12 cellular contexts compared by ENCODE assay signal in the genomic region with DNA sequence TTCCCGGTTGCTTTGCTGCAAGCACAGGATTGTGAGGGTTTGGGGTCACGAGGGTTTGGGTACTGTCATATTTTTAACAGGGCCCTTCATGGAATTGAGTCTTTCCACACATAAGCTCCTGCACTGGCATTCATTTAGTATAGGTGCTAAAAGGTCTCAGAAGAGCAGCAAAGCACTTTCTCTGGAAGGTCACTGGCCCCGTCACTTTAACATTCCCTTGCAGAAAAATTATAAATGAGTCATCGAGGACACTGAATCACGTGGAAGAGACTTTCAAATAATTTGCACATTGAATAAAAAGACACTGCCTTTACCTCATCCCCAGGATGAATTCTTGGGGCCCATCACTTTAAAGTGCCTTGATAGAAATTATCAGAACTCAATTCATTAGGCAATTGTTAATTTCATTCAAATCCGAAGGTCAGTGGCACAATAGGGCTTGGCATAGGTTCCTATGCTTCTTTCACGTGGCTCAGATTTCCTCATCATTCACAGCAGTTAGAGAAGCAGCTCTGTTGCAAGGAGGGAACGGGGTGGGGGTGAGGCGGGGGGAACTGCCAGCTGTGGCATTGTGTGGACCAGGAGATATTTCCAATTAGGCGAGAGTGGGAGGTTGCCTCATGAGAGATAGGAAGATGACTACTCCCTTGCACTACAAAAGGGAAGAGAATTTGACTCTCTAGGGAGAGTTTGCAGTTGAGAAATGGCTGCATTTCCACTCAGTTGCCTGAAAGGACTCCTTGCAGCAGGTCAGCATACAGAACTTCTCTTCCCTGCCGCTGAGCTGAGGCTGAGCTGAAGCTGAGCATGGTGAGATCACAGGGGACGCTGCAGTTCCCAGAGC.
DNase-seq lines count a peak whose midpoint lies in the region; ATAC-seq and TF ChIP-seq lines count a peak whose summit lies in the region.
"Had no signal": no experiment of that assay in that cellular context is flagged by ENCODE, and none has a peak within 500 bp of the region (broad histone marks: within the 10 kb centered on the region; RNA-seq: fewer than 3 reads in every experiment).

No MANE protein-coding gene starts in this region.

- H3K9me3 Mint-ChIP-seq in T-cell, result peaks cover 0 to 13% (median 4%) of the 10 kb centered on the region in 3 donors

- no peaks in the 10 kb centered on the region for H3K9me3 ChIP-seq in RWPE2 (ENCODE audit: severe bottlenecking)
- no peaks in the 10 kb centered on the region for H3K9me3 ChIP-seq in psoas muscle
- H3K9me3 ChIP-seq: esophagus squamous epithelium, prostate gland had no signal

- TF ChIP-seq CTCF in RWPE2 (IDR thresholded peaks at IDR 0.05; ENCODE audit: poor library complexity, severe bottlenecking) (no peak), foreskin fibroblast (IDR thresholded peaks at IDR 0.05; ENCODE audit: low read depth, low read length) (no peak), psoas muscle (IDR thresholded peaks at IDR 0.05) (no peak)

- H3K27ac Mint-ChIP-seq in T-cell, result no peak overlapping the region
- H3K27ac Mint-ChIP-seq: IgD-negative memory B cell had no signal

- intact Hi-C loops in psoas muscle (cut with DNase I), result no loop called here

- no peak overlapping the region for H3K4me3 Mint-ChIP-seq in T-cell
- H3K4me3 Mint-ChIP-seq: IgD-negative memory B cell had no signal

- DNase-seq in GF-D8 (lab: John Stamatoyannopoulos, UW) (peak; percentile 42), RWPE2 (ENCODE audit: low spot score) (no peak), foreskin fibroblast (peak; percentile 94 to 96), psoas muscle (peak; percentile 74 to 80), cortex of kidney (lab: John Stamatoyannopoulos, UW) (no peak), ureter (ENCODE audit: low spot score) (no peak), T-cell (no peak)
- DNase-seq: esophagus squamous epithelium, SHP77 had no signal

- 28 to 32% (median 32%) methylated on average over 12 of the region's 12 CpGs for WGBS in psoas muscle, 3 donors

- no peaks in the 10 kb centered on the region for H3K27me3 ChIP-seq in RWPE2 (ENCODE audit: insufficient read depth, poor library complexity, severe bottlenecking)
- H3K27me3 ChIP-seq in psoas muscle (ENCODE audit: insufficient read depth in 3 of 3, low read length in 2 of 3), result no peaks in the 10 kb centered on the region
- H3K27me3 ChIP-seq: esophagus squamous epithelium had no signal

- H3K4me1 ChIP-seq in RWPE2 (ENCODE audit: insufficient read depth, poor library complexity, severe bottlenecking) (peaks cover 23% of the 10 kb centered on the region), psoas muscle (peaks cover 4% of the 10 kb centered on the region)
- H3K4me1 ChIP-seq: prostate gland had no signal

- no peaks in the 10 kb centered on the region for H3K36me3 Mint-ChIP-seq in T-cell

- CTCF ChIA-PET in T-cell (lab: Charles Lee), result no interaction called here

- peaks cover 12 to 19% of the 10 kb centered on the region in 2 donors for H3K27me3 Mint-ChIP-seq in T-cell

- POLR2A ChIA-PET in T-cell (lab: Charles Lee), result no interaction called here

- H3K27ac ChIP-seq in RWPE2 (ENCODE audit: poor library complexity, severe bottlenecking) (peak overlapping the region; percentile 29), psoas muscle (no peak overlapping the region)
- H3K27ac ChIP-seq: esophagus squamous epithelium, prostate gland had no signal

- ATAC-seq in RWPE2 (ENCODE audit: low read depth), result peak; percentile 50; the same call in 2 of the 3 replicates
- ATAC-seq in psoas muscle, result peak; percentile 44 to 85 (median 82)
- no peak for ATAC-seq in HG03565 (IDR thresholded peaks at IDR 0.05; ENCODE audit: unreplicated experiment)
- no peak for ATAC-seq in T-cell (replicated peaks in 1 of 4)

- H3K4me1 Mint-ChIP-seq in T-cell, result no peaks in the 10 kb centered on the region
- H3K4me1 Mint-ChIP-seq: IgD-negative memory B cell had no signal

- H3K4me3 ChIP-seq in RWPE2 (ENCODE audit: severe bottlenecking) (no peak overlapping the region), foreskin fibroblast (ENCODE audit: low read depth in 1 of 2, low read length in 2 of 2) (no peak overlapping the region), psoas muscle (no peak overlapping the region)
- H3K4me3 ChIP-seq: esophagus squamous epithelium, prostate gland had no signal

- H3K36me3 ChIP-seq in RWPE2 (ENCODE audit: low read depth) (no peaks in the 10 kb centered on the region), psoas muscle (ENCODE audit: insufficient read depth in 1 of 2, low read depth in 1 of 2) (no peaks in the 10 kb centered on the region)
- H3K36me3 ChIP-seq: esophagus squamous epithelium, prostate gland had no signal

Comparison
In these comparisons a context has a peak if more than half of its experiments do, and no peak if none do; other contexts are left out.
1. DNase-seq: peak in GF-D8 (single experiment), foreskin fibroblast (2 of 2) and psoas muscle (2 of 2); none in RWPE2 (single experiment), cortex of kidney (single experiment), ureter (single experiment) and T-cell (0 of 34).
2. ATAC-seq: peak in RWPE2 (single experiment) and psoas muscle (4 of 4); none in HG03565 (single experiment) and T-cell (0 of 4).